8 cellular contexts compared by ENCODE assay signal in genomic region chr12:106245767-106246166, GRCh38. TPM values are rescaled to one million over a fixed set of nuclear protein-coding genes. Genes with fewer than 3 reads are reported as not detected.
DNase-seq lines count a peak whose midpoint lies in the region; ATAC-seq and TF ChIP-seq lines count a peak whose summit lies in the region.

No MANE protein-coding gene starts in this region.

- H2BK5ac ChIP-seq in mesendoderm (ENCODE audit: low read length): no peak overlapping the region

- no peaks in the 10 kb centered on the region for H3K9me2 ChIP-seq in Karpas-422 (replicated peaks; ENCODE audit: insufficient read depth, low read length)

- in situ Hi-C loops in brain microvascular endothelial cell (cut with HindIII; ENCODE audit: low pct_ligation_motif_present, low sequenced_read_pairs): no loop called here

- no peak for ATAC-seq in stimulated activated naive CD8-positive, alpha-beta T cell treated with anti-CD3 and anti-CD28 coated beads, Interleukin-15, Interleukin-2, amounts not matched to agents 100 U/mL and 50 U/mL, for 24 hours

- no peaks in the 10 kb centered on the region for H3K27me3 Mint-ChIP-seq in stimulated activated naive CD8-positive, alpha-beta T cell treated with anti-CD3 and anti-CD28 coated beads, Interleukin-15, Interleukin-2, amounts not matched to agents 100 ng/mL and 50 ng/mL, for 24 hours

- H3K18ac ChIP-seq in mesendoderm (ENCODE audit: low read length): no peak overlapping the region

- H3K4me1 Mint-ChIP-seq in stimulated activated naive CD8-positive, alpha-beta T cell treated with anti-CD3 and anti-CD28 coated beads, Interleukin-15, Interleukin-2, amounts not matched to agents 100 ng/mL and 50 ng/mL, for 24 hours (ENCODE audit: low read depth): peaks cover 28% of the 10 kb centered on the region

- H3K9me3 ChIP-seq in Karpas-422 (ENCODE audit: low read length): no peaks in the 10 kb centered on the region

- H3K56ac ChIP-seq in mesendoderm (ENCODE audit: low read length): peak overlapping the region; percentile 54

- H3K4me3 ChIP-seq in brain microvascular endothelial cell (ENCODE audit: low read depth, low read length) (peak overlapping the region; percentile 85), mesendoderm (ENCODE audit: low read length) (no peak overlapping the region), Karpas-422 (ENCODE audit: low read length) (no peak overlapping the region)

- no peaks in the 10 kb centered on the region for H3K9me3 Mint-ChIP-seq in stimulated activated naive CD8-positive, alpha-beta T cell treated with anti-CD3 and anti-CD28 coated beads, Interleukin-15, Interleukin-2, amounts not matched to agents 100 ng/mL and 50 ng/mL, for 24 hours

- H4K8ac ChIP-seq in mesendoderm (ENCODE audit: low read depth, low read length): no peak overlapping the region

- no peak overlapping the region for H2BK120ac ChIP-seq in mesendoderm (ENCODE audit: low read depth, low read length)

- no peak overlapping the region for H2BK15ac ChIP-seq in mesendoderm (replicated peaks; ENCODE audit: low read depth)

- peaks cover 24% of the 10 kb centered on the region for H3K79me1 ChIP-seq in mesendoderm (ENCODE audit: low read length)

- no peak for TF ChIP-seq CTCF in brain microvascular endothelial cell (IDR thresholded peaks at IDR 0.05; ENCODE audit: low read depth, low read length, missing control alignments)

- H4K5ac ChIP-seq in mesendoderm (ENCODE audit: low read length): no peak overlapping the region

- no peak overlapping the region for H3K4ac ChIP-seq in mesendoderm (ENCODE audit: low read depth, low read length)

- H3K79me2 ChIP-seq in mesendoderm (ENCODE audit: control insufficient read depth, insufficient read depth, low read length) (peaks cover 14% of the 10 kb centered on the region), Karpas-422 (ENCODE audit: low read length) (no peaks in the 10 kb centered on the region)

- H3K4me2 ChIP-seq in mesendoderm (ENCODE audit: low read length): no peak overlapping the region
- no peak overlapping the region for H3K4me2 ChIP-seq in Karpas-422 (ENCODE audit: low read depth, low read length, poor library complexity, severe bottlenecking)

- H3K36me3 ChIP-seq in brain microvascular endothelial cell (replicated peaks) (peaks cover 26% of the 10 kb centered on the region), mesendoderm (ENCODE audit: control insufficient read depth, insufficient read depth, low read length) (peaks cover 3% of the 10 kb centered on the region), Karpas-422 (ENCODE audit: insufficient read depth, low read length) (no peaks in the 10 kb centered on the region)

- no peak for DNase-seq in stimulated activated naive CD8-positive, alpha-beta T cell treated with anti-CD3 and anti-CD28 coated beads, Interleukin-15, Interleukin-2, amounts not matched to agents 100 U/mL and 50 U/mL, for 24 hours
- DNase-seq in brain microvascular endothelial cell (peak; percentile 56), mesendoderm (peak; percentile 31), NCI-H146 (lab: John Stamatoyannopoulos, UW) (no peak), Karpas-422 (no peak), NCI-H1092 (lab: John Stamatoyannopoulos, UW) (no peak)
- DNase-seq in stimulated activated CD4-positive, alpha-beta T cell treated with anti-CD3 and anti-CD28 coated beads, Interleukin-4, amount 100 ng/mL, for 4 hours: no peak

- peak overlapping the region; percentile 70 for H3K4me3 Mint-ChIP-seq in stimulated activated naive CD8-positive, alpha-beta T cell treated with anti-CD3 and anti-CD28 coated beads, Interleukin-15, Interleukin-2, amounts not matched to agents 100 ng/mL and 50 ng/mL, for 24 hours

- no peak overlapping the region for H3K27ac Mint-ChIP-seq in stimulated activated naive CD8-positive, alpha-beta T cell treated with anti-CD3 and anti-CD28 coated beads, Interleukin-15, Interleukin-2, amounts not matched to agents 100 ng/mL and 50 ng/mL, for 24 hours

- no peak overlapping the region for H2AK5ac ChIP-seq in mesendoderm (ENCODE audit: low read length)

- no peak overlapping the region for H3K23ac ChIP-seq in mesendoderm (ENCODE audit: low read length)

- WGBS in mesendoderm (ENCODE audit: extremely low coverage, insufficient coverage, low lambda C conversion rate): no CpG with 5 or more reads among the region's 12 CpGs

- peak overlapping the region; percentile 32 for H3K9ac ChIP-seq in mesendoderm (ENCODE audit: low read length)
- no peak overlapping the region for H3K9ac ChIP-seq in Karpas-422 (ENCODE audit: low read length)

- peaks cover 5% of the 10 kb centered on the region for H3K36me3 Mint-ChIP-seq in stimulated activated naive CD8-positive, alpha-beta T cell treated with anti-CD3 and anti-CD28 coated beads, Interleukin-15, Interleukin-2, amounts not matched to agents 100 ng/mL and 50 ng/mL, for 24 hours (ENCODE audit: low read depth)

- H2AFZ ChIP-seq in Karpas-422 (ENCODE audit: low read length): no peak overlapping the region

- H3K27ac ChIP-seq in brain microvascular endothelial cell (peak overlapping the region; percentile 91), mesendoderm (ENCODE audit: low read depth, low read length) (no peak overlapping the region), Karpas-422 (ENCODE audit: low read length) (no peak overlapping the region)

- H3K4me1 ChIP-seq in mesendoderm (ENCODE audit: control insufficient read depth, low read depth, low read length) (peaks cover 2% of the 10 kb centered on the region), Karpas-422 (ENCODE audit: low read length) (peaks cover 25% of the 10 kb centered on the region)

- no peaks in the 10 kb centered on the region for H4K20me1 ChIP-seq in Karpas-422 (ENCODE audit: insufficient read depth, low read depth, low read length)

- no peaks in the 10 kb centered on the region for H3K27me3 ChIP-seq in brain microvascular endothelial cell (replicated peaks)
- H3K27me3 ChIP-seq in mesendoderm (ENCODE audit: insufficient read depth, low read length, poor library complexity): no peaks in the 10 kb centered on the region
- no peaks in the 10 kb centered on the region for H3K27me3 ChIP-seq in Karpas-422 (ENCODE audit: low read length)

RNA-seq across cellular contexts. Expression of gene CKAP4, which starts 2.1 kb away (rescaled TPM):
- polyA plus RNA-seq in mesendoderm (2013, experiment 1 of 2): 81.8 TPM
- 81.8 TPM for polyA plus RNA-seq in mesendoderm (2013, experiment 2 of 2)
- not detected in 2 replicates for total RNA-seq in Karpas-422 (2014; rRNA removed; shearing (Covaris generic); ENCODE audit: low replicate concordance)

RNA-seq across cellular contexts. Expression of gene TCP11L2, which starts 56.8 kb away (rescaled TPM):
- polyA plus RNA-seq in mesendoderm (2013, experiment 1 of 2): 2.1 TPM
- 1.6 TPM for polyA plus RNA-seq in mesendoderm (2013, experiment 2 of 2)
- total RNA-seq in Karpas-422 (2014; rRNA removed; shearing (Covaris generic); ENCODE audit: low replicate concordance): 40.1 and 55.9 TPM in 2 replicates

Comparison
In these comparisons a context has a peak if more than half of its experiments do, and no peak if none do; other contexts are left out.
1. DNase-seq: peak in brain microvascular endothelial cell (single experiment) and mesendoderm (single experiment); none in stimulated activated naive CD8-positive, alpha-beta T cell treated with anti-CD3 and anti-CD28 coated beads, Interleukin-15, Interleukin-2, amounts not matched to agents 100 U/mL and 50 U/mL, for 24 hours (single experiment), NCI-H146 (single experiment), Karpas-422 (single experiment), NCI-H1092 (single experiment) and stimulated activated CD4-positive, alpha-beta T cell treated with anti-CD3 and anti-CD28 coated beads, Interleukin-4, amount 100 ng/mL, for 4 hours (0 of 2).